ENCODE assay signal across 22 cellular contexts in the genomic region with DNA sequence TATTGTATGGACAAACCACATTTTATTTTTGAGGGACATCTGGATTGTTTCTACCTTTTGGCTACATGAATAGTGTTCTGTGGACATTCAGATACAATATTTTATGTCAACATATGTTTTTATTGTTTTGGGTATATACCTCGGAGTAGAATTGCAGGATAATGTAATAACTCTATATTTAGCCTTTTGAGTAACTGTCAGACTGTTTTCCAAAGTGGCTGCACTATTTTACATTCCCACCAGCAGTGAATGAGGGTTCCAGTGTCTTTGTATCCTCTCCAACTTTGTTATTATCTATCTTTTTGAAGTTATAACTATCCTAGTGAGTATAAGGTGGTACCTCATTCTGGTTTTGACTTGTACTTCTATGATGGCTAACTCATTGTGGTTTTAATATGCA.
"Had no signal": no experiment of that assay in that cellular context is flagged by ENCODE, and none has a peak within 500 bp of the region (broad histone marks: within the 10 kb centered on the region; RNA-seq: fewer than 3 reads in every experiment).

No MANE protein-coding gene starts in this region.

- H3K27ac Mint-ChIP-seq: natural killer cell; progenitor cell of endocrine pancreas; stimulated activated effector memory CD8-positive, alpha-beta T cell treated with anti-CD3 and anti-CD28 coated beads, Interleukin-12 subunit alpha, Interleukin-12 subunit beta, amount 100 ng/mL, for 72 hours; stimulated activated naive CD8-positive, alpha-beta T cell treated with anti-CD3 and anti-CD28 coated beads, Interleukin-15, Interleukin-2, amounts not matched to agents 100 ng/mL and 50 ng/mL, for 24 hours had no signal

- H3K27me3 ChIP-seq: heart right ventricle, hepatocyte, ovary, right lobe of liver, spleen, suprapubic skin, tibial nerve, upper lobe of left lung had no signal

- H2AFZ ChIP-seq: hepatocyte had no signal

- H3K9me3 Mint-ChIP-seq: naive B cell; natural killer cell; stimulated activated effector memory CD8-positive, alpha-beta T cell treated with anti-CD3 and anti-CD28 coated beads, Interleukin-12 subunit alpha, Interleukin-12 subunit beta, amount 100 ng/mL, for 72 hours; stimulated activated naive CD8-positive, alpha-beta T cell treated with anti-CD3 and anti-CD28 coated beads, Interleukin-15, Interleukin-2, amounts not matched to agents 100 ng/mL and 50 ng/mL, for 24 hours had no signal

- H3K9me3 ChIP-seq: lower lobe of right lung, ovary, right lobe of liver, suprapubic skin, tibial nerve, upper lobe of left lung had no signal

- ATAC-seq: lower lobe of right lung; natural killer cell; right lobe of liver; stimulated activated effector memory CD8-positive, alpha-beta T cell treated with anti-CD3 and anti-CD28 coated beads, Interleukin-12 subunit alpha, Interleukin-12 subunit beta, amount 100 ng/mL, for 72 hours had no signal

- H3K27me3 Mint-ChIP-seq: naive B cell; progenitor cell of endocrine pancreas; stimulated activated naive CD8-positive, alpha-beta T cell treated with anti-CD3 and anti-CD28 coated beads, Interleukin-15, Interleukin-2, amounts not matched to agents 100 ng/mL and 50 ng/mL, for 24 hours had no signal

- DNase-seq: glutamatergic neuron; heart right ventricle; islet precursor cell; lower lobe of right lung; mammary epithelial cell; mesenchymal stem cell; naive B cell; natural killer cell; ovary; retina; right lobe of liver; small intestine; spleen; stimulated activated CD4-positive, alpha-beta T cell treated with anti-CD3 and anti-CD28 coated beads, Interleukin-4, amount 100 ng/mL, for 24 hours; stimulated activated naive CD4-positive, alpha-beta T cell; upper lobe of left lung had no signal

- H3K4me3 Mint-ChIP-seq: naive B cell; natural killer cell; stimulated activated effector memory CD8-positive, alpha-beta T cell treated with anti-CD3 and anti-CD28 coated beads, Interleukin-12 subunit alpha, Interleukin-12 subunit beta, amount 100 ng/mL, for 72 hours; stimulated activated naive CD8-positive, alpha-beta T cell treated with anti-CD3 and anti-CD28 coated beads, Interleukin-15, Interleukin-2, amounts not matched to agents 100 ng/mL and 50 ng/mL, for 24 hours had no signal

- H3K27ac ChIP-seq: hepatocyte, lower lobe of right lung, ovary, right lobe of liver, spleen, suprapubic skin, tibial nerve, upper lobe of left lung had no signal

- H3K4me3 ChIP-seq: heart right ventricle, hepatocyte, lower lobe of right lung, ovary, right lobe of liver, spleen, suprapubic skin, tibial nerve, upper lobe of left lung had no signal

- H3K4me2 ChIP-seq: hepatocyte had no signal

- H3K36me3 Mint-ChIP-seq: naive B cell; natural killer cell; stimulated activated effector memory CD8-positive, alpha-beta T cell treated with anti-CD3 and anti-CD28 coated beads, Interleukin-12 subunit alpha, Interleukin-12 subunit beta, amount 100 ng/mL, for 72 hours had no signal

- H3K36me3 ChIP-seq: heart right ventricle, lower lobe of right lung, ovary, right lobe of liver, spleen, suprapubic skin, tibial nerve, upper lobe of left lung had no signal
